ENCODE assay signal across 17 cellular contexts in the genomic region with DNA sequence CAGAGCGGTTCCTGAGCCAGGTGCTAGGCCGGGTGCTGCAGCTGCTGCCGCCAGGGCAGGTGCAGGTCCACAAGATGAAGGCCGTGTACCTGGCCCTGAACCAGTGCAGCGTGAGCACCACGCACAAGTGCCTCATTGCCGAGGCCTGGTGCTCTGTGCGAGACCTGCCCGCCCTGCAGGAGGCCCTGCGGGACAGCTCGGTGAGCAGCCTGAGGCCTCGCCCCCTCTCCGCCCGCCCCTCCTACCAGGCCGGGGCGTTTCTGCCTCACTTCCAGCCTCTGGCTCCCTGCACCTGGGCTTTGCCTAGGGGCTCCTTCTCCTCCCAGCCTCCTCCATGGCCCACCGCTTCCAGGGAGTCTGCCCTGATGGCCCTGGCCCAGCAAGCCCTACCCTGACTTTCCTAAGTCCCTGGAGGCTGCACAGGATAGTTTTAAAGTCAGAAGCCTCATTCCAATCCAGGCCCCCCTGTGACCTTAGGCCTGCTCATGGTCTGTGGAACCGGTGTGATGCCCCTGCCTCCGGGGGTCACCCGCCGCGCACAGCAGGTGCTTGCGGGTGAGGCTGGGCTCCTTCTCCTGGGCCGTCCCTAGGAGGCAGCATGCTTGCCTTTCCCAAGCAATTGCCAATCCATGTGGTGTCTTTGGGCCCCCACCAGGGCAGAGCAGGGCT. TPM values are rescaled to one million over a fixed set of nuclear protein-coding genes. Genes with fewer than 3 reads are reported as not detected.
DNase-seq lines count a peak whose midpoint lies in the region; ATAC-seq and TF ChIP-seq lines count a peak whose summit lies in the region.
"Had no signal": no experiment of that assay in that cellular context is flagged by ENCODE, and none has a peak within 500 bp of the region (broad histone marks: within the 10 kb centered on the region; RNA-seq: fewer than 3 reads in every experiment).

No MANE protein-coding gene starts in this region.

- TF ChIP-seq CTCF in brain microvascular endothelial cell (IDR thresholded peaks at IDR 0.05; ENCODE audit: low read depth, low read length, missing control alignments) = peak; percentile 22
- TF ChIP-seq CTCF in suprapubic skin (IDR thresholded peaks at IDR 0.05) = no peak
- TF ChIP-seq CTCF in breast epithelium (IDR thresholded peaks at IDR 0.05) = no peak

- H3K9me3 ChIP-seq in suprapubic skin = no peaks in the 10 kb centered on the region
- H3K9me3 ChIP-seq in effector memory CD4-positive, alpha-beta T cell (ENCODE audit: control insufficient read depth, low read length) = no peaks in the 10 kb centered on the region
- H3K9me3 ChIP-seq in breast epithelium = no peaks in the 10 kb centered on the region
- H3K9me3 ChIP-seq: Caco-2 had no signal

- H3K4me1 Mint-ChIP-seq in activated CD4-positive, alpha-beta T cell treated with anti-CD3 and anti-CD28 coated beads for 36 hours = peaks cover 6% of the 10 kb centered on the region

- H3K27ac ChIP-seq in brain microvascular endothelial cell (no peak overlapping the region), suprapubic skin (no peak overlapping the region), breast epithelium (no peak overlapping the region)
- H3K27ac ChIP-seq in effector memory CD4-positive, alpha-beta T cell (ENCODE audit: insufficient read depth, low read length, poor library complexity, severe bottlenecking) = no peak overlapping the region

- TF ChIP-seq POLR2A in suprapubic skin (IDR thresholded peaks at IDR 0.05) (no peak), breast epithelium (IDR thresholded peaks at IDR 0.05) (no peak)

- peaks cover 63% of the 10 kb centered on the region for H3K36me3 ChIP-seq in brain microvascular endothelial cell (replicated peaks)
- H3K36me3 ChIP-seq in suprapubic skin = peaks cover 63% of the 10 kb centered on the region
- H3K36me3 ChIP-seq in effector memory CD4-positive, alpha-beta T cell (ENCODE audit: control insufficient read depth, insufficient read depth, low read length) = peaks cover 54% of the 10 kb centered on the region
- H3K36me3 ChIP-seq in breast epithelium = no peaks in the 10 kb centered on the region

- POLR2A ChIA-PET in activated CD4-positive, alpha-beta T cell treated with anti-CD3 and anti-CD28 coated beads for 36 hours (lab: Charles Lee) = no interaction called here

- TF ChIP-seq EP300 in suprapubic skin (IDR thresholded peaks at IDR 0.05) = no peak

- in situ Hi-C loops in brain microvascular endothelial cell (cut with HindIII; ENCODE audit: low pct_ligation_motif_present, low sequenced_read_pairs) = no loop called here

- peaks cover 13% of the 10 kb centered on the region for H3K36me3 Mint-ChIP-seq in activated CD4-positive, alpha-beta T cell treated with anti-CD3 and anti-CD28 coated beads for 36 hours (ENCODE audit: low read depth)
- H3K36me3 Mint-ChIP-seq: activated naive CD8-positive, alpha-beta T cell had no signal

- intact Hi-C loops in activated CD4-positive, alpha-beta T cell treated with anti-CD3 and anti-CD28 coated beads for 36 hours (cut with DNase I, micrococcal nuclease) = no loop called here
- intact Hi-C loops in breast epithelium (cut with DNase I; ENCODE audit: low total_unique reads) = no loop called here

- peaks cover 46% of the 10 kb centered on the region for H3K4me1 ChIP-seq in suprapubic skin
- peaks cover 15% of the 10 kb centered on the region for H3K4me1 ChIP-seq in effector memory CD4-positive, alpha-beta T cell (ENCODE audit: control insufficient read depth, insufficient read depth, low read length, poor library complexity, severe bottlenecking)
- H3K4me1 ChIP-seq in breast epithelium = peaks cover 4% of the 10 kb centered on the region in 2 donors

- H3K27ac Mint-ChIP-seq in activated CD4-positive, alpha-beta T cell treated with anti-CD3 and anti-CD28 coated beads for 36 hours = no peak overlapping the region
- H3K27ac Mint-ChIP-seq: activated naive CD8-positive, alpha-beta T cell had no signal

- 83% methylated on average over 12 of the region's 24 CpGs for WGBS in suprapubic skin

- no peaks in the 10 kb centered on the region for H3K9me3 Mint-ChIP-seq in activated CD4-positive, alpha-beta T cell treated with anti-CD3 and anti-CD28 coated beads for 36 hours (ENCODE audit: low read depth)
- H3K9me3 Mint-ChIP-seq: nephron had no signal

- no peaks in the 10 kb centered on the region for H3K27me3 ChIP-seq in brain microvascular endothelial cell (replicated peaks)
- H3K27me3 ChIP-seq in suprapubic skin = no peaks in the 10 kb centered on the region
- H3K27me3 ChIP-seq in effector memory CD4-positive, alpha-beta T cell (replicated peaks; ENCODE audit: control insufficient read depth, insufficient read depth, low read length, poor library complexity, severe bottlenecking) = no peaks in the 10 kb centered on the region
- no peaks in the 10 kb centered on the region for H3K27me3 ChIP-seq in breast epithelium

- H3K4me3 ChIP-seq in brain microvascular endothelial cell (ENCODE audit: low read depth, low read length) (no peak overlapping the region), suprapubic skin (peak overlapping the region; percentile 5), breast epithelium (no peak overlapping the region)
- H3K4me3 ChIP-seq in effector memory CD4-positive, alpha-beta T cell (ENCODE audit: insufficient read depth, low read depth, low read length, poor library complexity, severe bottlenecking) = no peak overlapping the region

- CTCF ChIA-PET in activated CD4-positive, alpha-beta T cell treated with anti-CD3 and anti-CD28 coated beads for 36 hours (lab: Charles Lee) = no interaction called here

- H3K4me3 Mint-ChIP-seq in activated CD4-positive, alpha-beta T cell treated with anti-CD3 and anti-CD28 coated beads for 36 hours = no peak overlapping the region
- H3K4me3 Mint-ChIP-seq: activated naive CD8-positive, alpha-beta T cell; nephron had no signal

- DNase-seq in activated CD4-positive, alpha-beta T cell treated with anti-CD3 and anti-CD28 coated beads for 36 hours = peak; percentile 3
- no peak for DNase-seq in activated CD4-positive, alpha-beta T cell treated with anti-CD3 and anti-CD28 coated beads for 48 hours
- DNase-seq in NCI-H345 (lab: John Stamatoyannopoulos, UW) = peak; percentile 84
- no peak for DNase-seq in brain microvascular endothelial cell
- DNase-seq in suprapubic skin (ENCODE audit: low spot score in 2 of 2) = peak; percentile 55 to 67
- no peak for DNase-seq in effector memory CD4-positive, alpha-beta T cell
- no peak for DNase-seq in breast epithelium (ENCODE audit: low spot score in 2 of 2)
- DNase-seq: activated CD8-positive, alpha-beta memory T cell treated with anti-CD3 and anti-CD28 coated beads, Interleukin-2, amount 50 U/mL, for 4 hours; central memory CD4-positive, alpha-beta T cell; KG1; mammary epithelial cell; stimulated activated naive CD4-positive, alpha-beta T cell had no signal

- no peaks in the 10 kb centered on the region for H3K27me3 Mint-ChIP-seq in activated CD4-positive, alpha-beta T cell treated with anti-CD3 and anti-CD28 coated beads for 36 hours
- H3K27me3 Mint-ChIP-seq: activated naive CD8-positive, alpha-beta T cell had no signal

- ATAC-seq in activated CD4-positive, alpha-beta T cell treated with anti-CD3 and anti-CD28 coated beads for 36 hours = no peak
- no peak for ATAC-seq in HG02678 (IDR thresholded peaks at IDR 0.05; ENCODE audit: unreplicated experiment)
- ATAC-seq: activated CD4-positive, CD25-positive, alpha-beta regulatory T cell treated with anti-CD3 and anti-CD28 coated beads, Interleukin-2, amount 50 U/mL, for 24 hours had no signal

RNA-seq across cellular contexts. Expression of a gene that starts 5.5 kb away (rescaled TPM):
- total RNA-seq in activated CD4-positive, alpha-beta T cell treated with anti-CD3 and anti-CD28 coated beads for 36 hours = 100 to 1,000 TPM; 117 to 151 TPM
- 10 to 100 TPM; 19.4 to 50.9 (median 41.2) TPM for total RNA-seq in suprapubic skin
- total RNA-seq in breast epithelium = 100 to 1,000 TPM in 1 of 3 donors, 10 to 100 TPM in 2; 71.4 to 135 (median 90.3) TPM

RNA-seq across cellular contexts. Expression of a gene that starts 13.8 kb away (rescaled TPM):
- 100 to 1,000 TPM; 108 to 113 TPM for total RNA-seq in activated CD4-positive, alpha-beta T cell treated with anti-CD3 and anti-CD28 coated beads for 36 hours
- 100 to 1,000 TPM in 3 of 4 donors, 10 to 100 TPM in 1; 90.8 to 155 (median 148) TPM for total RNA-seq in suprapubic skin
- total RNA-seq in breast epithelium = 100 to 1,000 TPM; 105 to 117 (median 117) TPM

RNA-seq across cellular contexts. Expression of a gene that starts 34.2 kb away (rescaled TPM):
- not detected for total RNA-seq in activated CD4-positive, alpha-beta T cell treated with anti-CD3 and anti-CD28 coated beads for 36 hours
- 1 to 10 TPM; 3.2 to 6.4 (median 5.9) TPM for total RNA-seq in suprapubic skin
- 10 to 100 TPM in 2 of 3 donors, 1 to 10 TPM in 1; 9.8 to 26.4 (median 20.6) TPM for total RNA-seq in breast epithelium

RNA-seq across cellular contexts. Expression of a gene that starts 40.4 kb away (rescaled TPM):
- 10 to 100 TPM; 16.3 to 16.7 TPM for total RNA-seq in activated CD4-positive, alpha-beta T cell treated with anti-CD3 and anti-CD28 coated beads for 36 hours
- total RNA-seq in suprapubic skin = 10 to 100 TPM; 22.7 to 34.3 (median 28.1) TPM
- 10 to 100 TPM; 40.3 to 63.7 (median 49.8) TPM for total RNA-seq in breast epithelium

Comparison
In these comparisons a context has a peak if more than half of its experiments do, and no peak if none do; other contexts are left out.
1. DNase-seq: peak in activated CD4-positive, alpha-beta T cell treated with anti-CD3 and anti-CD28 coated beads for 36 hours (single experiment), NCI-H345 (single experiment) and suprapubic skin (2 of 2); none in activated CD4-positive, alpha-beta T cell treated with anti-CD3 and anti-CD28 coated beads for 48 hours (single experiment), brain microvascular endothelial cell (single experiment), effector memory CD4-positive, alpha-beta T cell (0 of 3) and breast epithelium (0 of 2).